Comparison of ENCODE assay signal across 8 cellular contexts in the genomic region with DNA sequence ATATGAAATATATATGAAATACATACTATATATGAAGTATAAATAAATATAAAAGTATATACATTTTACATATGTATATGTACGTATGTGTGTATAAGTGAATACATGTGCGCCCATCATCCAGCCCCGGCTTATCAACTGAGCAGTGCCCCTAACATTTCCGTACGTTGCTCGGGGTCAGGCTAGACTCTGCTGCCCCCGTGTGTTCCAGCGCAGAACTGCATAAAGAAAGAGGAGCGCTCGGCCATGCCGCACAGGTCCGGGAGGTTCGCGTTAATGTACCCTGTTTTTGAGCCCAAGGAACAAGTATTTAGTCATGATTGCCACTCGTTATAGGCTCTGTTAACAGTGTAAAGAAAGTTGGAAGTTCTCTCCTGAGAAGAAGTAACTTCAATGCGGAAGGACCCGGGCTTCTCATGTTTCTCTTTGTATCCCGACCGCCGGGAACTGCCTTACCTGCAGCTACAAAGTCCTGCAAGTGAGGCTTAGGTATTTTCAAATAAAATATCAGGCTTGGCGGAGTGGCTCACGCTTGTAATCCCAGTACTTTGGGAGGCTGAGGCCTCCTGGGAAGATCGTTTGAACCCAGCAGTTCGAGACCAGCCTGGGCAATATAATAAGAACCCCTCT. TPM values are rescaled to one million over a fixed set of nuclear protein-coding genes. Genes with fewer than 3 reads are reported as not detected.
DNase-seq lines count a peak whose midpoint lies in the region; ATAC-seq and TF ChIP-seq lines count a peak whose summit lies in the region.

No MANE protein-coding gene starts in this region.

- H3K27me3 ChIP-seq in AG04450 (ENCODE audit: control insufficient read depth, insufficient read depth, low read length), result peaks cover 2% of the 10 kb centered on the region

- DNase-seq in AG04450 (ENCODE audit: low read depth, low spot score) (no peak), NCI-H2196 treated with DMSO at 0.1 percent for 48 hours (lab: John Stamatoyannopoulos, UW; ENCODE audit: unreplicated experiment) (peak; percentile 44), cerebellum (ENCODE audit: low spot score) (peak; percentile 67), left lobe of liver (ENCODE audit: low spot score) (peak; percentile 68)
- peak; percentile 63 to 72 for DNase-seq in stimulated activated CD4-positive, alpha-beta T cell treated with anti-CD3 and anti-CD28 coated beads, Interleukin-4, amount 100 ng/mL, for 48 hours (ENCODE audit: low read depth in 2 of 2)

- peak; percentile 95 for TF ChIP-seq CTCF in AG04450 (IDR thresholded peaks at IDR 0.05; ENCODE audit: low read depth, low read length)

- no peaks in the 10 kb centered on the region for H3K9me3 ChIP-seq in AG04450 (ENCODE audit: control insufficient read depth, insufficient read depth, low read length)

- H3K4me3 ChIP-seq in AG04450 (ENCODE audit: low read depth, low read length), result 0 out of 2 replicates have a peak overlapping the region, but pooled peaks have one; percentile 7

- CTCF ChIA-PET in AG04450 (lab: Charles Lee), result interaction anchor here (0.6 to 2.7 kb wide), 8 partner anchors 11 to 1654 kb away, joined by 3 to 18 read pairs (median 3); no protein-coding TSS in a partner anchor

- peak; percentile 84 for ATAC-seq in GM18519 (IDR thresholded peaks at IDR 0.05; ENCODE audit: low FRiP score, unreplicated experiment)
- peak; percentile 86 for ATAC-seq in HG03095 (IDR thresholded peaks at IDR 0.05; ENCODE audit: unreplicated experiment)
- peak; percentile 81 to 87 for ATAC-seq in activated CD4-positive, CD25-positive, alpha-beta regulatory T cell treated with anti-CD3 and anti-CD28 coated beads, Interleukin-2, amount 50 U/mL, for 24 hours
- peak; percentile 99 for ATAC-seq in left lobe of liver

- POLR2A ChIA-PET in AG04450 (lab: Yijun Ruan, JAX), result no interaction called here

- H3K27ac ChIP-seq in AG04450 (ENCODE audit: low read depth, low read length), result no peak overlapping the region

RNA-seq across cellular contexts. Expression of gene CD8B2, which starts 55.7 kb away (rescaled TPM):
- not detected in 2 replicates for polyA plus RNA-seq in AG04450 (2011; rRNA removed)
- not detected in 2 replicates for polyA minus RNA-seq in AG04450 (2011; rRNA and poly(A)+ RNA removed)
- total RNA-seq in cerebellum (not detected), left lobe of liver (not detected)
